16 cellular contexts compared by ENCODE assay signal in the genomic region with DNA sequence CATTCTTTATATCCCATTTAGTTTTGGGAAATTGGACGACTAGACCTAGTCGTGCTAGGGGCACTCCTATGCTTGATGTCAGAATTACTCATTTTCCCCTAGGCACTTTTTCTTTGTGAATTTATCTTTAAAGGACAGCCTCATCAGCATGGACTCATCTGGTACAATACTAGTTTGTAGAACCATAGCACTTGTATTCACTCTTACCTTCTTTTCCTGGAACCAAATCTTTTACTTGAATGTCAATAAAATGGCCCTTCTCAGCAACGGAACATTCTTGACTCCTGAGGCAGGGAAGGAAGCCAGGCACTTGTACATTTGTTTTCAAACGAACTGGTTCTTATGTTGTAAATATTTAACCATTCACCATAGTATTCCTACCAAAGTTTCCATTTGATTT.
DNase-seq lines count a peak whose midpoint lies in the region; ATAC-seq and TF ChIP-seq lines count a peak whose summit lies in the region.
"Had no signal": no experiment of that assay in that cellular context is flagged by ENCODE, and none has a peak within 500 bp of the region (broad histone marks: within the 10 kb centered on the region; RNA-seq: fewer than 3 reads in every experiment).

No MANE protein-coding gene starts in this region.

- H3K36me3 Mint-ChIP-seq in Calu3 (ENCODE audit: insufficient read depth, unreplicated experiment) = peaks cover 17% of the 10 kb centered on the region
- no peaks in the 10 kb centered on the region for H3K36me3 Mint-ChIP-seq in activated naive CD4-positive, alpha-beta T cell treated with anti-CD3 and anti-CD28 coated beads, Interleukin-2, amount 50 U/mL, for 72 hours
- H3K36me3 Mint-ChIP-seq: IgD-negative memory B cell had no signal

- no peaks in the 10 kb centered on the region for H4K20me1 ChIP-seq in hepatocyte (ENCODE audit: insufficient read depth, poor library complexity, severe bottlenecking)

- H3K27me3 Mint-ChIP-seq in Calu3 (ENCODE audit: unreplicated experiment) = no peaks in the 10 kb centered on the region

- no peak for TF ChIP-seq CTCF in Calu3 (IDR thresholded peaks at IDR 0.05; ENCODE audit: unreplicated experiment)
- no peak for TF ChIP-seq CTCF in VCaP (conservative IDR thresholded peaks at IDR 0.05)
- TF ChIP-seq CTCF in hepatocyte (IDR thresholded peaks at IDR 0.05; ENCODE audit: poor library complexity) = no peak

- no peaks in the 10 kb centered on the region for H3K27me3 ChIP-seq in hepatocyte
- no peaks in the 10 kb centered on the region for H3K27me3 ChIP-seq in rectal smooth muscle tissue (ENCODE audit: control insufficient read depth, insufficient read depth, low read length)
- H3K27me3 ChIP-seq: heart right ventricle, suprapubic skin had no signal

- H3K36me3 ChIP-seq in hepatocyte (replicated peaks; ENCODE audit: insufficient read depth, low read depth) (no peaks in the 10 kb centered on the region), rectal smooth muscle tissue (ENCODE audit: control insufficient read depth, insufficient read depth, low read length) (no peaks in the 10 kb centered on the region)
- H3K36me3 ChIP-seq: heart right ventricle, suprapubic skin had no signal

- peaks cover 41% of the 10 kb centered on the region for H3K79me2 ChIP-seq in hepatocyte

- H3K9ac ChIP-seq in rectal smooth muscle tissue (ENCODE audit: low read length) = no peak overlapping the region

- H3K9me3 Mint-ChIP-seq in Calu3 (ENCODE audit: low read depth, unreplicated experiment) = no peaks in the 10 kb centered on the region
- H3K9me3 Mint-ChIP-seq in activated naive CD4-positive, alpha-beta T cell treated with anti-CD3 and anti-CD28 coated beads, Interleukin-2, amount 50 U/mL, for 72 hours = no peaks in the 10 kb centered on the region
- H3K9me3 Mint-ChIP-seq: activated CD4-positive, alpha-beta T cell treated with anti-CD3 and anti-CD28 coated beads, Interleukin-2, amount 10 ng/mL, durations not matched to agents 7 days and 5 days; IgD-negative memory B cell had no signal

- no TSS peak for BruUV-seq in Calu3 (replicated peaks; lab: Mats Ljungman, UMichigan)

- H3K4me3 ChIP-seq in hepatocyte = no peak overlapping the region
- no peak overlapping the region for H3K4me3 ChIP-seq in rectal smooth muscle tissue (ENCODE audit: low read length)
- H3K4me3 ChIP-seq: heart right ventricle, suprapubic skin had no signal

- DNase-seq in Calu3 (no peak), hepatocyte (ENCODE audit: low spot score) (no peak), midbrain (lab: John Stamatoyannopoulos, UW) (no peak)
- DNase-seq in effector CD4-positive, alpha-beta T cell = no peak
- no peak for DNase-seq in activated T-cell treated with anti-CD3 and anti-CD28 coated beads, Interleukin-2, amount 50 U/mL, for 48 hours
- no peak for DNase-seq in activated naive CD4-positive, alpha-beta T cell treated with anti-CD3 and anti-CD28 coated beads, Interleukin-2, amount 50 U/mL, for 72 hours (ENCODE audit: low spot score in 2 of 2)
- DNase-seq: activated CD4-positive, alpha-beta T cell treated with anti-CD3 and anti-CD28 coated beads, Interleukin-2, amount 10 ng/mL, durations not matched to agents 7 days and 5 days; heart right ventricle; left ventricle myocardium superior; NCI-H1436; NCI-H510A treated with DMSO at 0.1 percent for 48 hours; occipital lobe had no signal

- peak overlapping the region; percentile 79 for H3K27ac Mint-ChIP-seq in Calu3 (ENCODE audit: unreplicated experiment)
- H3K27ac Mint-ChIP-seq in activated naive CD4-positive, alpha-beta T cell treated with anti-CD3 and anti-CD28 coated beads, Interleukin-2, amount 50 U/mL, for 72 hours = no peak overlapping the region
- H3K27ac Mint-ChIP-seq: activated CD4-positive, alpha-beta T cell treated with anti-CD3 and anti-CD28 coated beads, Interleukin-2, amount 10 ng/mL, durations not matched to agents 7 days and 5 days; IgD-negative memory B cell had no signal

- peaks cover 75% of the 10 kb centered on the region for H3K4me1 Mint-ChIP-seq in Calu3 (ENCODE audit: low read depth, unreplicated experiment)
- H3K4me1 Mint-ChIP-seq: activated CD4-positive, alpha-beta T cell treated with anti-CD3 and anti-CD28 coated beads, Interleukin-2, amount 10 ng/mL, durations not matched to agents 7 days and 5 days; IgD-negative memory B cell had no signal

- H2AFZ ChIP-seq in hepatocyte = no peak overlapping the region

- 43% methylated on average over 4 of the region's 4 CpGs for WGBS in hepatocyte (ENCODE audit: low lambda C conversion rate, missing lambda C conversion rate)

- ATAC-seq in activated naive CD4-positive, alpha-beta T cell treated with anti-CD3 and anti-CD28 coated beads, Interleukin-2, amount 50 U/mL, for 72 hours = no peak
- ATAC-seq: heart right ventricle, left ventricle myocardium superior had no signal

- H3K27ac ChIP-seq in VCaP (peak overlapping the region; percentile 41), hepatocyte (peak overlapping the region; percentile 81), rectal smooth muscle tissue (ENCODE audit: low read depth, low read length) (peak overlapping the region; percentile 69)
- H3K27ac ChIP-seq: suprapubic skin had no signal

- peak overlapping the region; percentile 67 for H3K4me2 ChIP-seq in hepatocyte

- H3K9me3 ChIP-seq in hepatocyte (ENCODE audit: low read depth) = no peaks in the 10 kb centered on the region
- H3K9me3 ChIP-seq: heart right ventricle, suprapubic skin had no signal

- H3K4me3 Mint-ChIP-seq in Calu3 (ENCODE audit: low read depth, unreplicated experiment) = peak overlapping the region; percentile 33
- H3K4me3 Mint-ChIP-seq: activated CD4-positive, alpha-beta T cell treated with anti-CD3 and anti-CD28 coated beads, Interleukin-2, amount 10 ng/mL, durations not matched to agents 7 days and 5 days; IgD-negative memory B cell had no signal

- no peaks in the 10 kb centered on the region for H3K9me2 ChIP-seq in hepatocyte (replicated peaks; ENCODE audit: insufficient read depth)

- intact Hi-C loops in Calu3 (cut with micrococcal nuclease; ENCODE audit: unreplicated experiment) = loop anchor here (5.0 kb wide), 1 partner anchor 70 kb away; no protein-coding TSS in a partner anchor

- CTCF ChIA-PET in Calu3 (lab: Charles Lee) = no interaction called here

- H3K4me1 ChIP-seq in hepatocyte (ENCODE audit: insufficient read depth) (peaks cover 31% of the 10 kb centered on the region), rectal smooth muscle tissue (ENCODE audit: control insufficient read depth, insufficient read depth, low read length) (peaks cover 28% of the 10 kb centered on the region)
